Comparison of ENCODE assay signal across 16 cellular contexts in the genomic region with DNA sequence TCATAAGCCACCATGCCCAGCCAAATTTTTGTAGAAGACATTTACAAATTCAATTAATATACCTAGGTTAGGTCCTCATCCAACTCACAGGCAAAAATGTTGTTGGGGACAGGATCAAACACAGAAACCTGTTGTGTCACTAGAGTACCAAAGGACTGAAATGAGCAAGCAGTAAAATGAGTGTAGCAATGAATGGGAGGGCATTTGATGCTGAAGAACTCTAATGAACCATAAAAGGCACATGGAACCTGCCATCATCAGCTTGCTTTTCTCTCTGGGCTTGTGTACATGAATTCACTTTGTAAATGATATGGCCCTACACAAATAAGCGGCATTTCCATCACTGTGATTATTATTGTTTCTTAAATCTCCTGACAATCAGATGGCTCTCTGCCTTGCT. TPM values are rescaled to one million over a fixed set of nuclear protein-coding genes. Genes with fewer than 3 reads are reported as not detected.
DNase-seq lines count a peak whose midpoint lies in the region; ATAC-seq lines count a peak whose summit lies in the region.
"Had no signal": no experiment of that assay in that cellular context is flagged by ENCODE, and none has a peak within 500 bp of the region (broad histone marks: within the 10 kb centered on the region; RNA-seq: fewer than 3 reads in every experiment).

No MANE protein-coding gene starts in this region.

- H3K9ac ChIP-seq in BLaER1 treated with 17β-estradiol and CSF1 and Interleukin-3, amounts not matched to agents 10 nM and 100 nM, result peak overlapping the region in 2 of 11 experiments; percentile 30 to 35; a peak in 4 of 22 replicates
- no peak overlapping the region for H3K9ac ChIP-seq in skeletal muscle satellite cell (ENCODE audit: low read depth, low read length)
- H3K9ac ChIP-seq: SK-N-SH had no signal

- H4K20me1 ChIP-seq in BLaER1 treated with 17β-estradiol and CSF1 and Interleukin-3, amounts not matched to agents 10 nM and 100 nM, result peaks cover 0 to 43% (median 0%) of the 10 kb centered on the region in 11 experiments; a peak in 11 of 22 replicates

- H3K4me2 ChIP-seq in BLaER1 treated with 17β-estradiol and CSF1 and Interleukin-3, amounts not matched to agents 10 nM and 100 nM, result peak overlapping the region; percentile 22 to 79 (median 51); a peak in 20 of 22 replicates
- peak overlapping the region; percentile 46 for H3K4me2 ChIP-seq in skeletal muscle satellite cell (ENCODE audit: low read length)
- H3K4me2 ChIP-seq: SK-N-SH had no signal

- DNase-seq in NCI-H69 (lab: John Stamatoyannopoulos, UW) (peak; percentile 59), middle frontal gyrus (ENCODE audit: extremely low spot score, low spot score) (no peak), NCI-H345 treated with DMSO at 0.1 percent for 48 hours (lab: John Stamatoyannopoulos, UW; ENCODE audit: unreplicated experiment) (no peak), foreskin melanocyte (no peak)
- DNase-seq: activated CD8-positive, alpha-beta T cell treated with anti-CD3 and anti-CD28 coated beads, Interleukin-2, amount 10 ng/mL, durations not matched to agents 7 days and 5 days; BE2C; DND-41; effector CD8-positive, alpha-beta T cell; SK-N-SH had no signal

- ATAC-seq in HG03520 (IDR thresholded peaks at IDR 0.05; ENCODE audit: unreplicated experiment), result no peak
- ATAC-seq: activated CD8-positive, alpha-beta T cell treated with anti-CD3 and anti-CD28 coated beads, Interleukin-2, amount 10 ng/mL, durations not matched to agents 7 days and 5 days had no signal

- peaks cover 0 to 3% (median 0%) of the 10 kb centered on the region in 11 experiments; a peak in 1 of 22 replicates for H3K36me3 ChIP-seq in BLaER1 treated with 17β-estradiol and CSF1 and Interleukin-3, amounts not matched to agents 10 nM and 100 nM
- no peaks in the 10 kb centered on the region for H3K36me3 ChIP-seq in skeletal muscle satellite cell (ENCODE audit: insufficient read depth, low read length)
- H3K36me3 ChIP-seq: BE2C, tibial nerve had no signal

- H3K9me3 ChIP-seq in BLaER1 treated with 17β-estradiol and CSF1 and Interleukin-3, amounts not matched to agents 10 nM and 100 nM (replicated peaks in 1 of 11), result peaks cover 9 to 25% (median 17%) of the 10 kb centered on the region in 11 experiments
- peaks cover 3% of the 10 kb centered on the region for H3K9me3 ChIP-seq in skeletal muscle satellite cell (replicated peaks; ENCODE audit: low read length)
- H3K9me3 ChIP-seq: BE2C, SK-N-SH had no signal

- peaks cover 12 to 50% (median 33%) of the 10 kb centered on the region in 10 experiments for H3K4me1 ChIP-seq in BLaER1 treated with 17β-estradiol and CSF1 and Interleukin-3, amounts not matched to agents 10 nM and 100 nM
- H3K4me1 ChIP-seq in skeletal muscle satellite cell (ENCODE audit: control insufficient read depth, insufficient read depth, low read length), result peaks cover 21% of the 10 kb centered on the region
- H3K4me1 ChIP-seq: BE2C had no signal

- peak overlapping the region in 5 of 11 experiments; percentile 6 to 58 (median 53); a peak in 8 of 22 replicates for H3K27ac ChIP-seq in BLaER1 treated with 17β-estradiol and CSF1 and Interleukin-3, amounts not matched to agents 10 nM and 100 nM
- peak overlapping the region; percentile 77 for H3K27ac ChIP-seq in layer of hippocampus (ENCODE audit: low read depth, low read length)

- H3K4me3 ChIP-seq in BLaER1 treated with 17β-estradiol and CSF1 and Interleukin-3, amounts not matched to agents 10 nM and 100 nM, result peak overlapping the region in 1 of 10 experiments; percentile 24; a peak in 2 of 20 replicates
- H3K4me3 ChIP-seq in skeletal muscle satellite cell (ENCODE audit: low read length), result no peak overlapping the region
- H3K4me3 ChIP-seq: tibial nerve had no signal

- no peaks in the 10 kb centered on the region for H3K27me3 ChIP-seq in BLaER1 treated with 17β-estradiol and CSF1 and Interleukin-3, amounts not matched to agents 10 nM and 100 nM
- H3K27me3 ChIP-seq in layer of hippocampus (ENCODE audit: control insufficient read depth, insufficient read depth, low read length) (no peaks in the 10 kb centered on the region), skeletal muscle satellite cell (ENCODE audit: control insufficient read depth, insufficient read depth, low read length) (no peaks in the 10 kb centered on the region)
- H3K27me3 ChIP-seq: BE2C, tibial nerve had no signal

RNA-seq across cellular contexts. Expression of a gene that starts 17.8 kb away (rescaled TPM):
- total RNA-seq in skeletal muscle satellite cell (2012; rRNA removed), result 9.2 and 9.6 TPM in 2 replicates

RNA-seq across cellular contexts. Expression of a gene that starts 51.1 kb away (rescaled TPM):
- total RNA-seq in skeletal muscle satellite cell (2012; rRNA removed), result not detected in 2 replicates
- total RNA-seq: activated CD8-positive, alpha-beta T cell treated with anti-CD3 and anti-CD28 coated beads, Interleukin-2, amount 10 ng/mL, durations not matched to agents 7 days and 5 days; astrocyte; HT-29 had no signal
